8 cellular contexts compared by ENCODE assay signal in genomic region chr6:166435574-166435973, GRCh38. TPM values are rescaled to one million over a fixed set of nuclear protein-coding genes. Genes with fewer than 3 reads are reported as not detected.
DNase-seq lines count a peak whose midpoint lies in the region; ATAC-seq and TF ChIP-seq lines count a peak whose summit lies in the region.

No MANE protein-coding gene starts in this region.

- H3K9me3 ChIP-seq in CD4-positive, alpha-beta memory T cell (ENCODE audit: control insufficient read depth in 1 of 2, low read length in 2 of 2): no peaks in the 10 kb centered on the region
- no peaks in the 10 kb centered on the region for H3K9me3 ChIP-seq in left lung
- no peaks in the 10 kb centered on the region for H3K9me3 ChIP-seq in uterus

- intact Hi-C loops in CD4-positive, alpha-beta memory T cell (cut with micrococcal nuclease): loop anchor here (1.0 to 2.0 kb wide), 2 partner anchors 17 to 77 kb away; no protein-coding TSS in a partner anchor
- intact Hi-C loops in left lung (cut with DNase I) (no loop called here), uterus (cut with DNase I; ENCODE audit: low total_unique reads) (no loop called here)

- ATAC-seq in HG02885 (IDR thresholded peaks at IDR 0.05; ENCODE audit: poor library complexity, unreplicated experiment) (peak; percentile 47), left lung (peak; percentile 34), HG02970 (IDR thresholded peaks at IDR 0.05; ENCODE audit: low FRiP score, unreplicated experiment) (no peak)

- peaks cover 16 to 33% (median 26%) of the 10 kb centered on the region in 4 donors for H3K4me1 Mint-ChIP-seq in CD4-positive, alpha-beta memory T cell

- H3K27ac ChIP-seq in CD4-positive, alpha-beta memory T cell (ENCODE audit: low read depth, low read length): no peak overlapping the region
- H3K27ac ChIP-seq in left lung (no peak overlapping the region), uterus (no peak overlapping the region)

- peak; percentile 26 to 58 (median 43) for DNase-seq in CD4-positive, alpha-beta memory T cell
- peak; percentile 49 for DNase-seq in activated CD8-positive, alpha-beta memory T cell treated with anti-CD3 and anti-CD28 coated beads, Interleukin-2, amount 50 U/mL, for 4 hours
- DNase-seq in left lung: no peak
- DNase-seq in T1000 (lab: John Stamatoyannopoulos, UW): no peak
- DNase-seq in uterus: no peak
- no peak for DNase-seq in putamen (ENCODE audit: low spot score)

- H3K4me3 ChIP-seq in CD4-positive, alpha-beta memory T cell (ENCODE audit: low read length in 2 of 2): no peak overlapping the region
- H3K4me3 ChIP-seq in left lung: no peak overlapping the region
- no peak overlapping the region for H3K4me3 ChIP-seq in uterus

- H3K27me3 Mint-ChIP-seq in CD4-positive, alpha-beta memory T cell: no peaks in the 10 kb centered on the region

- POLR2A ChIA-PET in CD4-positive, alpha-beta memory T cell (lab: Charles Lee; ENCODE audit: partially characterized antibody): interaction anchor here (0.6 to 2.3 kb wide), 7 partner anchors 16 to 192 kb away, joined by 3 to 11 read pairs (median 4); partner anchors contain the start of gene RPS6KA2

- peaks cover 1 to 7% of the 10 kb centered on the region in 2 donors for H3K36me3 Mint-ChIP-seq in CD4-positive, alpha-beta memory T cell

- H3K27me3 ChIP-seq in CD4-positive, alpha-beta memory T cell (ENCODE audit: insufficient read depth, low read length): no peaks in the 10 kb centered on the region
- no peaks in the 10 kb centered on the region for H3K27me3 ChIP-seq in left lung
- no peaks in the 10 kb centered on the region for H3K27me3 ChIP-seq in uterus

- CTCF ChIA-PET in CD4-positive, alpha-beta memory T cell (lab: Charles Lee; ENCODE audit: partially characterized antibody): interaction anchor here (0.8 to 3.5 kb wide), 17 partner anchors 16 to 554 kb away, joined by 3 to 21 read pairs (median 3); partner anchors contain the start of gene RPS6KA2

- H3K36me3 ChIP-seq in CD4-positive, alpha-beta memory T cell (ENCODE audit: insufficient read depth, low read length): no peaks in the 10 kb centered on the region
- peaks cover 0 to 73% of the 10 kb centered on the region in 2 donors for H3K36me3 ChIP-seq in left lung
- no peaks in the 10 kb centered on the region for H3K36me3 ChIP-seq in uterus

- H3K4me1 ChIP-seq in CD4-positive, alpha-beta memory T cell (ENCODE audit: insufficient read depth, low read length): peaks cover 23% of the 10 kb centered on the region
- peaks cover 0 to 9% of the 10 kb centered on the region in 2 donors for H3K4me1 ChIP-seq in left lung
- H3K4me1 ChIP-seq in uterus: no peaks in the 10 kb centered on the region

- peak overlapping the region in 3 of 8 donors; percentile 26 to 83 (median 36) for H3K4me3 Mint-ChIP-seq in CD4-positive, alpha-beta memory T cell

- TF ChIP-seq CTCF in left lung (IDR thresholded peaks at IDR 0.05) (no peak), uterus (IDR thresholded peaks at IDR 0.05) (no peak)

- H3K9me3 Mint-ChIP-seq in CD4-positive, alpha-beta memory T cell: no peaks in the 10 kb centered on the region

- no peak for TF ChIP-seq POLR2A in uterus (IDR thresholded peaks at IDR 0.05)

- peak overlapping the region in 6 of 7 donors; percentile 9 to 89 (median 72) for H3K27ac Mint-ChIP-seq in CD4-positive, alpha-beta memory T cell

RNA-seq across cellular contexts. Expression of gene MPC1, which starts 52.8 kb away (rescaled TPM):
- 10 to 100 TPM; 33.1 to 34.7 TPM for total RNA-seq in CD4-positive, alpha-beta memory T cell
- polyA plus RNA-seq in CD4-positive, alpha-beta memory T cell: 10 to 100 TPM; 57.2 to 85.0 TPM
- total RNA-seq in left lung (10 to 100 TPM; 51.4 to 56.7 TPM), uterus (10 to 100 TPM; 14.1 to 62.1 (median 41.7) TPM)

Comparison
In these comparisons a context has a peak if more than half of its experiments do, and no peak if none do; other contexts are left out.
1. DNase-seq: peak in CD4-positive, alpha-beta memory T cell (5 of 5) and activated CD8-positive, alpha-beta memory T cell treated with anti-CD3 and anti-CD28 coated beads, Interleukin-2, amount 50 U/mL, for 4 hours (single experiment); none in left lung (0 of 2), T1000 (single experiment), uterus (0 of 2) and putamen (single experiment).